ENCODE assay signal across 8 cellular contexts in genomic region chr7:92645531-92646061, GRCh38. TPM values are rescaled to one million over a fixed set of nuclear protein-coding genes. Genes with fewer than 3 reads are reported as not detected.
DNase-seq lines count a peak whose midpoint lies in the region; ATAC-seq and TF ChIP-seq lines count a peak whose summit lies in the region.

No MANE protein-coding gene starts in this region.

- peak; percentile 46 for DNase-seq in Caki2 (ENCODE audit: low read depth)
- DNase-seq in NCI-H2227 treated with DMSO at 0.1 percent for 48 hours (lab: John Stamatoyannopoulos, UW): peak; percentile 71
- DNase-seq in adrenal gland: peak; percentile 35 to 75 (median 56)
- no peak for DNase-seq in GM10266 (ENCODE audit: extremely low spot score)

- H3K27ac ChIP-seq in adrenal gland (peak overlapping the region; percentile 8 to 70 (median 52)), mucosa of rectum (ENCODE audit: low read depth in 2 of 2, low read length in 2 of 2) (peak overlapping the region; percentile 78 to 81)

- TF ChIP-seq CTCF in adrenal gland (IDR thresholded peaks at IDR 0.05): no peak
- TF ChIP-seq CTCF in GM10266 (IDR thresholded peaks at IDR 0.05; ENCODE audit: control insufficient read depth, insufficient read depth, low read depth, missing control alignments): no peak

- intact Hi-C loops in adrenal gland (cut with DNase I): no loop called here

- peaks cover 8 to 35% of the 10 kb centered on the region in 2 donors for H3K4me1 ChIP-seq in adrenal gland (replicated peaks in 1 of 2)
- H3K4me1 ChIP-seq in mucosa of rectum (ENCODE audit: control insufficient read depth in 2 of 2, insufficient read depth in 2 of 2, low read length in 2 of 2): peaks cover 46 to 54% of the 10 kb centered on the region in 2 donors

- TF ChIP-seq POLR2A in adrenal gland (IDR thresholded peaks at IDR 0.05): no peak

- peak overlapping the region; percentile 31 to 60 for H3K9ac ChIP-seq in mucosa of rectum (ENCODE audit: low read depth in 1 of 2, low read length in 2 of 2)

- H3K27me3 ChIP-seq in adrenal gland (no peaks in the 10 kb centered on the region), mucosa of rectum (ENCODE audit: control insufficient read depth in 2 of 2, insufficient read depth in 2 of 2, low read length in 2 of 2) (no peaks in the 10 kb centered on the region)

- in situ Hi-C loops in Caki2 (cut with HindIII; ENCODE audit: low pct_unique_long_range_greater_than_20kb, low sequenced_read_pairs): no loop called here

- H3K4me3 ChIP-seq in adrenal gland (peak overlapping the region in 1 of 4 donors; percentile 17), mucosa of rectum (ENCODE audit: low read length in 2 of 2) (peak overlapping the region; percentile 0 to 32)

- WGBS in adrenal gland, 4 donors: 14 to 20% (median 18%) methylated on average over 8 of the region's 8 CpGs

- no peak for ATAC-seq in HG03095 (IDR thresholded peaks at IDR 0.05; ENCODE audit: unreplicated experiment)
- no peak for ATAC-seq in GM21529 (IDR thresholded peaks at IDR 0.05; ENCODE audit: unreplicated experiment)
- ATAC-seq in HG02610 (IDR thresholded peaks at IDR 0.05; ENCODE audit: unreplicated experiment): no peak

- H3K9me3 ChIP-seq in adrenal gland (replicated peaks in 1 of 3) (no peaks in the 10 kb centered on the region), mucosa of rectum (ENCODE audit: control insufficient read depth in 2 of 2, low read length in 2 of 2) (no peaks in the 10 kb centered on the region)

- H3K36me3 ChIP-seq in adrenal gland (replicated peaks in 1 of 2) (no peaks in the 10 kb centered on the region), mucosa of rectum (ENCODE audit: control insufficient read depth in 2 of 2, insufficient read depth in 2 of 2, low read length in 2 of 2) (no peaks in the 10 kb centered on the region)

RNA-seq across cellular contexts. Expression of gene FAM133B, which starts 55.4 kb away (rescaled TPM):
- 6.6 and 10.4 TPM in 2 replicates for total RNA-seq in Caki2 (2014; rRNA removed; shearing (Covaris generic); ENCODE audit: low replicate concordance)
- total RNA-seq in adrenal gland: 10 to 100 TPM in 7 of 8 donors, 1 to 10 TPM in 1; 8.7 to 31.1 (median 16.4) TPM
- 10 to 100 TPM; 25.8 to 40.1 (median 29.9) TPM for polyA plus RNA-seq in adrenal gland
